1 cellular context compared by ENCODE assay signal in genomic region chr4:67727124-67727850, GRCh38.
A peak's percentile ranks its signal among the peaks of the same experiment; 100 is the strongest.
TF ChIP-seq lines count a peak whose summit lies in the region.

No MANE protein-coding gene starts in this region.

TF ChIP-seq in H1, 55 proteins besides CTCF, POLR2A, EP300 and RAD21:
- TF ChIP-seq MAFK (IDR thresholded peaks at IDR 0.05; ENCODE audit: low read depth, low read length) (peak; percentile 97), ASH2L (IDR thresholded peaks at IDR 0.05; ENCODE audit: low read length) (no peak)
